Comparison of ENCODE assay signal across 1 cellular context in the genomic region with DNA sequence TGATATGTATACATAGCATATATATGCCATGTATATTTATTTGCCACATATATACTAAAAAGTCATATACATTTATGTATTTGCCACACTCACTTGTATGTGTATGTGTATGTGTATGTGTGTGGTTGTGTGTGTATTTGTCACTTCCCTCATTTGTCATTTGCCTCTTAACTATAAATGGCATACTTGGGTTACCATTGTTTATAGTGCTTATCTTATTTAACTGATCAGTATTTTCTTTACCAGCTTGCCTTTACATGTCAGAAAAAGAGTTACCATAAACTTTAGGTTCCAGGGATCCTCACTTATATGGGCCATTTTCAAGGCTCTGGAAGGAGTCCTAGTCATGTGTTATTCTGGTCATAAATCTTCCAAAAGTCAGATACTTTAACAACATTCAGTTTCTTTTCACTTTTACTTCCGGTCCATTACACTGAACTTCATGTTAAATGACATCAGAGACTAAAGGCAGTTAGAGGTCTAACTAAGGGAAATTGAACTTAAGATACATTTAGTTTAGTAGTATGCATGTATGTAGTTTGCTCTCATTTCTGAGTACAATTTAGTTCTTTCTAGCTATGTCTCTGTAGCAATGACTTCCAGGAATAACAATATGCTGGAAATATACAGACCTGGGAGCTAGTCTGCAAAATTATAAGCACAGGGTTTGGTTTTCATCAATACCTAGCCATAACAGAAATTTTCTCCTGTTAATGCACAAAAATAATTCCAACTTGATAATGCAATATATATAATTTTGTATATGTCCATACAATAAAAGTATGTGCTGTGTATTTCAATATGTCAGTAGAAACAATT.
TF ChIP-seq lines count a peak whose summit lies in the region.

No MANE protein-coding gene starts in this region.

TF ChIP-seq in K562, 482 proteins besides CTCF, POLR2A, EP300 and RAD21 (continued from another document):
- TF ChIP-seq, protein P1, sequence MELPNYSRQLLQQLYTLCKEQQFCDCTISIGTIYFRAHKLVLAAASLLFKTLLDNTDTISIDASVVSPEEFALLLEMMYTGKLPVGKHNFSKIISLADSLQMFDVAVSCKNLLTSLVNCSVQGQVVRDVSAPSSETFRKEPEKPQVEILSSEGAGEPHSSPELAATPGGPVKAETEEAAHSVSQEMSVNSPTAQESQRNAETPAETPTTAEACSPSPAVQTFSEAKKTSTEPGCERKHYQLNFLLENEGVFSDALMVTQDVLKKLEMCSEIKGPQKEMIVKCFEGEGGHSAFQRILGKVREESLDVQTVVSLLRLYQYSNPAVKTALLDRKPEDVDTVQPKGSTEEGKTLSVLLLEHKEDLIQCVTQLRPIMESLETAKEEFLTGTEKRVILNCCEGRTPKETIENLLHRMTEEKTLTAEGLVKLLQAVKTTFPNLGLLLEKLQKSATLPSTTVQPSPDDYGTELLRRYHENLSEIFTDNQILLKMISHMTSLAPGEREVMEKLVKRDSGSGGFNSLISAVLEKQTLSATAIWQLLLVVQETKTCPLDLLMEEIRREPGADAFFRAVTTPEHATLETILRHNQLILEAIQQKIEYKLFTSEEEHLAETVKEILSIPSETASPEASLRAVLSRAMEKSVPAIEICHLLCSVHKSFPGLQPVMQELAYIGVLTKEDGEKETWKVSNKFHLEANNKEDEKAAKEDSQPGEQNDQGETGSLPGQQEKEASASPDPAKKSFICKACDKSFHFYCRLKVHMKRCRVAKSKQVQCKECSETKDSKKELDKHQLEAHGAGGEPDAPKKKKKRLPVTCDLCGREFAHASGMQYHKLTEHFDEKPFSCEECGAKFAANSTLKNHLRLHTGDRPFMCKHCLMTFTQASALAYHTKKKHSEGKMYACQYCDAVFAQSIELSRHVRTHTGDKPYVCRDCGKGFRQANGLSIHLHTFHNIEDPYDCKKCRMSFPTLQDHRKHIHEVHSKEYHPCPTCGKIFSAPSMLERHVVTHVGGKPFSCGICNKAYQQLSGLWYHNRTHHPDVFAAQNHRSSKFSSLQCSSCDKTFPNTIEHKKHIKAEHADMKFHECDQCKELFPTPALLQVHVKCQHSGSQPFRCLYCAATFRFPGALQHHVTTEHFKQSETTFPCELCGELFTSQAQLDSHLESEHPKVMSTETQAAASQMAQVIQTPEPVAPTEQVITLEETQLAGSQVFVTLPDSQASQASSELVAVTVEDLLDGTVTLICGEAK (IDR thresholded peaks at IDR 0.05): peak; percentile 71; the same call in 1 of the 2 replicates
- TF ChIP-seq, protein P1 (CRISPR knock-in tag; IDR thresholded peaks at IDR 0.05): no peak
- TF ChIP-seq CBFA2T2 (conservative IDR thresholded peaks at IDR 0.05) (no peak), GABPB1 (CRISPR knock-in tag; IDR thresholded peaks at IDR 0.05) (no peak; the same call in none of the 2 replicates), ZNF124 (CRISPR knock-in tag; IDR thresholded peaks at IDR 0.05) (no peak), RHOXF2B (CRISPR knock-in tag; conservative IDR thresholded peaks at IDR 0.05) (no peak), CHAMP1 (IDR thresholded peaks at IDR 0.05) (peak; percentile 73; the same call in 1 of the 2 replicates), ZNF41 (CRISPR knock-in tag; conservative IDR thresholded peaks at IDR 0.05) (no peak), ZFP1 (CRISPR knock-in tag; IDR thresholded peaks at IDR 0.05) (no peak), ELK3 (CRISPR knock-in tag; IDR thresholded peaks at IDR 0.05) (no peak), MEIS2 (IDR thresholded peaks at IDR 0.05; ENCODE audit: partially characterized antibody) (peak; percentile 99), SRF (CRISPR knock-in tag; IDR thresholded peaks at IDR 0.05) (0 out of 4 replicates have a peak, but pooled peaks of 1 of the 2 experiments have one; percentile 27), CTCFL (IDR thresholded peaks at IDR 0.05; ENCODE audit: borderline replicate concordance, insufficient read depth, low read depth, low read length, poor library complexity, severe bottlenecking) (no peak), SOX6 (IDR thresholded peaks at IDR 0.05) (peak; percentile 46; the same call in 1 of the 2 replicates), HNRNPK (IDR thresholded peaks at IDR 0.05; ENCODE audit: low read depth, low read length, poor library complexity, severe bottlenecking) (no peak), RBM22 (IDR thresholded peaks at IDR 0.05; ENCODE audit: low read depth, low read length, poor library complexity, severe bottlenecking) (no peak)
- TF ChIP-seq, protein P2, sequence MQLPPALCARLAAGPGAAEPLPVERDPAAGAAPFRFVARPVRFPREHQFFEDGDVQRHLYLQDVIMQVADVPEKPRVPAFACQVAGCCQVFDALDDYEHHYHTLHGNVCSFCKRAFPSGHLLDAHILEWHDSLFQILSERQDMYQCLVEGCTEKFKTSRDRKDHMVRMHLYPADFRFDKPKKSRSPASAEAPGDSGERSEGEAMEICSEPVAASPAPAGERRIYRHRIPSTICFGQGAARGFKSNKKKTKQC (CRISPR knock-in tag; IDR thresholded peaks at IDR 0.05): no peak
- TF ChIP-seq, protein P3, sequence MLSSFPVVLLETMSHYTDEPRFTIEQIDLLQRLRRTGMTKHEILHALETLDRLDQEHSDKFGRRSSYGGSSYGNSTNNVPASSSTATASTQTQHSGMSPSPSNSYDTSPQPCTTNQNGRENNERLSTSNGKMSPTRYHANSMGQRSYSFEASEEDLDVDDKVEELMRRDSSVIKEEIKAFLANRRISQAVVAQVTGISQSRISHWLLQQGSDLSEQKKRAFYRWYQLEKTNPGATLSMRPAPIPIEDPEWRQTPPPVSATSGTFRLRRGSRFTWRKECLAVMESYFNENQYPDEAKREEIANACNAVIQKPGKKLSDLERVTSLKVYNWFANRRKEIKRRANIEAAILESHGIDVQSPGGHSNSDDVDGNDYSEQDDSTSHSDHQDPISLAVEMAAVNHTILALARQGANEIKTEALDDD (IDR thresholded peaks at IDR 0.05): 0 out of 2 replicates have a peak, but pooled peaks have one; percentile 54
